ENCODE assay signal across 8 cellular contexts in genomic region chr16:24041834-24042631, GRCh38.
DNase-seq lines count a peak whose midpoint lies in the region; ATAC-seq and TF ChIP-seq lines count a peak whose summit lies in the region.

No MANE protein-coding gene starts in this region.

- no peaks in the 10 kb centered on the region for H3K27me3 Mint-ChIP-seq in T-helper 17 cell

- no peaks in the 10 kb centered on the region for H3K36me3 ChIP-seq in BJ (ENCODE audit: control insufficient read depth, insufficient read depth, low read length)

- POLR2A ChIA-PET in BJ (lab: Charles Lee): no interaction called here

- peaks cover 6% of the 10 kb centered on the region for H3K36me3 Mint-ChIP-seq in T-helper 17 cell (ENCODE audit: low read depth)

- peak overlapping the region; percentile 9 for H3K4me3 Mint-ChIP-seq in T-helper 17 cell

- H3K27me3 ChIP-seq in BJ (ENCODE audit: control insufficient read depth, insufficient read depth, low read length): no peaks in the 10 kb centered on the region

- H3K4me1 Mint-ChIP-seq in T-helper 17 cell: peaks cover 26% of the 10 kb centered on the region

- peak; percentile 82 for TF ChIP-seq CTCF in BJ (IDR thresholded peaks at IDR 0.05; ENCODE audit: insufficient read depth, low read depth, low read length)

- H3K27ac Mint-ChIP-seq in T-helper 17 cell: peak overlapping the region; percentile 78

- DNase-seq in BJ (ENCODE audit: low read depth) (no peak), MV-4-11 (lab: John Stamatoyannopoulos, UW) (peak; percentile 69), T-helper 17 cell (peak; percentile 49 to 77 (median 50)), amniotic stem cell (lab: John Stamatoyannopoulos, UW) (peak; percentile 28), hepatic stellate cell (ENCODE audit: low spot score) (peak; percentile 64), smooth muscle cell of the brain vasculature (ENCODE audit: low read depth, low spot score) (peak; percentile 7)

- CTCF ChIA-PET in BJ (lab: Yijun Ruan, JAX): interaction anchor here (0.6 to 8.2 kb wide), 7 partner anchors 15 to 1185 kb away, joined by 3 to 74 read pairs (median 4); no protein-coding TSS in a partner anchor

- ATAC-seq in GM19351 (IDR thresholded peaks at IDR 0.05; ENCODE audit: unreplicated experiment): peak; percentile 79
- peak; percentile 98 for ATAC-seq in T-helper 17 cell
- no peak for ATAC-seq in HG03135 (IDR thresholded peaks at IDR 0.05; ENCODE audit: unreplicated experiment)

- no peaks in the 10 kb centered on the region for H3K9me3 ChIP-seq in T-helper 17 cell (ENCODE audit: control insufficient read depth, low read length, poor library complexity, severe bottlenecking)

- no peak overlapping the region for H3K4me3 ChIP-seq in BJ (ENCODE audit: low read depth, low read length)
